9 cellular contexts compared by ENCODE assay signal in genomic region chr4:80266902-80267380, GRCh38. TPM values are rescaled to one million over a fixed set of nuclear protein-coding genes. Genes with fewer than 3 reads are reported as not detected.
DNase-seq lines count a peak whose midpoint lies in the region; ATAC-seq and TF ChIP-seq lines count a peak whose summit lies in the region.
"Had no signal": no experiment of that assay in that cellular context is flagged by ENCODE, and none has a peak within 500 bp of the region (broad histone marks: within the 10 kb centered on the region; RNA-seq: fewer than 3 reads in every experiment).

No MANE protein-coding gene starts in this region.

- H3K4me2 ChIP-seq in hepatocyte = peak overlapping the region; percentile 96

- H3K9me3 ChIP-seq in hepatocyte (ENCODE audit: low read depth) (no peaks in the 10 kb centered on the region), spleen (no peaks in the 10 kb centered on the region)

- H3K4me3 ChIP-seq in hepatocyte = peak overlapping the region; percentile 48
- H3K4me3 ChIP-seq in spleen = peak overlapping the region in 7 of 8 donors; percentile 1 to 64 (median 23)
- H3K4me3 ChIP-seq: lung had no signal

- H3K27ac Mint-ChIP-seq in activated T-cell treated with anti-CD3 and anti-CD28 coated beads, Interleukin-2, amount 50 U/mL, for 72 hours = no peak overlapping the region

- peaks cover 9% of the 10 kb centered on the region for H3K4me1 ChIP-seq in hepatocyte (ENCODE audit: insufficient read depth)
- peaks cover 10 to 36% (median 21%) of the 10 kb centered on the region in 6 donors for H3K4me1 ChIP-seq in spleen

- H3K9me2 ChIP-seq in hepatocyte (replicated peaks; ENCODE audit: insufficient read depth) = no peaks in the 10 kb centered on the region

- no peaks in the 10 kb centered on the region for H4K20me1 ChIP-seq in hepatocyte (ENCODE audit: insufficient read depth, poor library complexity, severe bottlenecking)

- intact Hi-C loops in spleen (cut with DNase I; ENCODE audit: low total_unique reads) = no loop called here

- H2AFZ ChIP-seq in hepatocyte = no peak overlapping the region

- TF ChIP-seq POLR2A in spleen (IDR thresholded peaks at IDR 0.05) = no peak

- no peaks in the 10 kb centered on the region for H3K79me2 ChIP-seq in hepatocyte

- 7% methylated on average over 25 of the region's 25 CpGs for WGBS in hepatocyte (ENCODE audit: low lambda C conversion rate, missing lambda C conversion rate)
- WGBS in spleen, 5 donors = 3 to 9% (median 5%) methylated on average over 19 to 25 of the region's 25 CpGs

- peaks cover 92% of the 10 kb centered on the region for H3K27me3 ChIP-seq in hepatocyte
- peaks cover 2 to 98% (median 69%) of the 10 kb centered on the region in 7 donors for H3K27me3 ChIP-seq in spleen (replicated peaks in 1 of 7)

- H3K9me3 Mint-ChIP-seq in activated T-cell treated with anti-CD3 and anti-CD28 coated beads, Interleukin-2, amount 50 U/mL, for 72 hours = no peaks in the 10 kb centered on the region

- peak; percentile 28 for ATAC-seq in HG03571 (IDR thresholded peaks at IDR 0.05; ENCODE audit: unreplicated experiment)
- ATAC-seq in activated T-cell treated with anti-CD3 and anti-CD28 coated beads, Interleukin-2, amount 50 U/mL, for 72 hours (replicated peaks in 1 of 2) = peak; percentile 43 to 48
- ATAC-seq in HG03196 (IDR thresholded peaks at IDR 0.05; ENCODE audit: unreplicated experiment) = no peak
- ATAC-seq in HG02623 (IDR thresholded peaks at IDR 0.05; ENCODE audit: unreplicated experiment) = no peak

- peaks cover 43% of the 10 kb centered on the region for H3K4me1 Mint-ChIP-seq in activated T-cell treated with anti-CD3 and anti-CD28 coated beads, Interleukin-2, amount 50 U/mL, for 72 hours (ENCODE audit: low read depth)

- H3K27ac ChIP-seq in hepatocyte (no peak overlapping the region), spleen (no peak overlapping the region)

- peak overlapping the region; percentile 78 to 92 for H3K4me3 Mint-ChIP-seq in activated T-cell treated with anti-CD3 and anti-CD28 coated beads, Interleukin-2, amount 50 U/mL, for 72 hours

- no peaks in the 10 kb centered on the region for H3K36me3 Mint-ChIP-seq in activated T-cell treated with anti-CD3 and anti-CD28 coated beads, Interleukin-2, amount 50 U/mL, for 72 hours (ENCODE audit: insufficient read depth in 2 of 2)

- peak; percentile 30 for DNase-seq in D341Med (ENCODE audit: low spot score)
- DNase-seq in activated T-cell treated with anti-CD3 and anti-CD28 coated beads, Interleukin-2, amount 50 U/mL, for 72 hours = peak; percentile 7 to 8
- DNase-seq in hepatocyte (ENCODE audit: low spot score) = peak; percentile 11
- DNase-seq in spleen = peak; percentile 68
- no peak for DNase-seq in stimulated activated CD4-positive, alpha-beta T cell treated with anti-CD3 and anti-CD28 coated beads, Interleukin-4, amount 100 ng/mL, for 1 hour

- no peak for TF ChIP-seq CTCF in hepatocyte (IDR thresholded peaks at IDR 0.05; ENCODE audit: poor library complexity)
- no peak for TF ChIP-seq CTCF in spleen (IDR thresholded peaks at IDR 0.05 in 8 of 11, conservative IDR thresholded peaks at IDR 0.05 in 3 of 11)

- H3K27me3 Mint-ChIP-seq in activated T-cell treated with anti-CD3 and anti-CD28 coated beads, Interleukin-2, amount 50 U/mL, for 72 hours (ENCODE audit: low read depth) = peaks cover 97% of the 10 kb centered on the region

- H3K36me3 ChIP-seq in hepatocyte (replicated peaks; ENCODE audit: insufficient read depth, low read depth) (no peaks in the 10 kb centered on the region), spleen (no peaks in the 10 kb centered on the region)

RNA-seq across cellular contexts. Expression of gene FGF5, which starts 0.5 kb away (rescaled TPM):
- total RNA-seq in activated T-cell treated with anti-CD3 and anti-CD28 coated beads, Interleukin-2, amount 50 U/mL, for 72 hours = not detected
- total RNA-seq in hepatocyte = 0.04 TPM in 1 of 2 replicates, not detected in the other
- polyA plus RNA-seq in hepatocyte = 0.04 and 0.42 TPM in 2 replicates
- total RNA-seq in spleen = under 1 TPM in 1 of 7 donors, not detected in 6; 0.06 TPM
- polyA plus RNA-seq in spleen = not detected
- polyA plus RNA-seq: lung had no signal

Comparison
In these comparisons a context has a peak if more than half of its experiments do, and no peak if none do; other contexts are left out.
1. ATAC-seq: peak in HG03571 (single experiment) and activated T-cell treated with anti-CD3 and anti-CD28 coated beads, Interleukin-2, amount 50 U/mL, for 72 hours (2 of 2); none in HG03196 (single experiment) and HG02623 (single experiment).